Comparison of ENCODE assay signal across 8 cellular contexts in the genomic region with DNA sequence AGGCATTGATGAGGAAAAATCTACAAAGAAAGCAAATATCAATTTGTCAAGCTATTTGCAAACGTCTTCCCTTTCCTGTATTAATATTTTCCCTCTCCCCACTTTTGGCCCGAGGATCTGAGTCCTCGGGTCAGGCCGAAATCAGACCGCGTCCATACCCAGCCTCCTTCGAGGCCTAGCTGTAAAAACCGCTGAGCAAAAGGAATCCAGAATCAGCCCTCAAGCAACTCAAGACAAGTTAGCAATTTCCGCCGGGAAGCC. TPM values are rescaled to one million over a fixed set of nuclear protein-coding genes. Genes with fewer than 3 reads are reported as not detected.
DNase-seq lines count a peak whose midpoint lies in the region; FAIRE-seq and TF ChIP-seq lines count a peak whose summit lies in the region.

No MANE protein-coding gene starts in this region.

- H3K27me3 ChIP-seq in left ventricle myocardium inferior (ENCODE audit: low read depth) = no peaks in the 10 kb centered on the region
- H3K27me3 ChIP-seq in endothelial cell of umbilical vein (ENCODE audit: control insufficient read depth in 2 of 2, insufficient read depth in 2 of 2, low read length in 2 of 2) = no peaks in the 10 kb centered on the region
- no peaks in the 10 kb centered on the region for H3K27me3 ChIP-seq in rectal smooth muscle tissue (ENCODE audit: control insufficient read depth, insufficient read depth, low read length)

- peaks cover 52% of the 10 kb centered on the region for H3K4me1 ChIP-seq in left ventricle myocardium inferior
- H3K4me1 ChIP-seq in endothelial cell of umbilical vein (ENCODE audit: control insufficient read depth, extremely low read depth, insufficient read depth, low read length) = peaks cover 17% of the 10 kb centered on the region
- H3K4me1 ChIP-seq in rectal smooth muscle tissue (ENCODE audit: control insufficient read depth, insufficient read depth, low read length) = peaks cover 14% of the 10 kb centered on the region

- TF ChIP-seq POLR2A in NB4 (IDR thresholded peaks at IDR 0.05; ENCODE audit: extremely low read depth, insufficient read length) = no peak
- no peak for TF ChIP-seq POLR2A in endothelial cell of umbilical vein (IDR thresholded peaks at IDR 0.05; ENCODE audit: low read depth, low read length)

- H3K36me3 ChIP-seq in left ventricle myocardium inferior (peaks cover 14% of the 10 kb centered on the region), endothelial cell of umbilical vein (ENCODE audit: control insufficient read depth in 2 of 2, extremely low read depth in 1 of 2, insufficient read depth in 2 of 2, low read length in 2 of 2) (peaks cover 0 to 3% of the 10 kb centered on the region in 2 experiments), rectal smooth muscle tissue (ENCODE audit: control insufficient read depth, insufficient read depth, low read length) (no peaks in the 10 kb centered on the region)

- H3K27ac ChIP-seq in left ventricle myocardium inferior (replicated peaks) (peak overlapping the region; percentile 99), endothelial cell of umbilical vein (ENCODE audit: insufficient read depth, low read depth, low read length) (peak overlapping the region; percentile 89), rectal smooth muscle tissue (ENCODE audit: low read depth, low read length) (peak overlapping the region; percentile 100)

- CTCF ChIA-PET in endothelial cell of umbilical vein (lab: Charles Lee) = interaction anchor here (0.6 to 2.7 kb wide), 25 partner anchors 9 to 303 kb away, joined by 3 to 42 read pairs (median 4); partner anchors contain the start of genes SOCS4 and WDHD1

- H2AFZ ChIP-seq in endothelial cell of umbilical vein (ENCODE audit: low read depth, low read length) = peak overlapping the region; percentile 63

- peak overlapping the region; percentile 75 for H3K4me2 ChIP-seq in endothelial cell of umbilical vein (ENCODE audit: insufficient read depth, low read length)

- FAIRE-seq in endothelial cell of umbilical vein (lab: Jason Lieb, UNC) = peak; percentile 73

- H3K4me3 ChIP-seq in left ventricle myocardium inferior = peak overlapping the region; percentile 91
- H3K4me3 ChIP-seq in NB4 (ENCODE audit: low read depth, low read length) = peak overlapping the region; percentile 94
- peak overlapping the region in 1 of 3 experiments; percentile 9 for H3K4me3 ChIP-seq in endothelial cell of umbilical vein (replicated peaks in 1 of 3; ENCODE audit: insufficient read depth in 1 of 3, low read depth in 1 of 3, low read length in 3 of 3)
- peak overlapping the region; percentile 99 for H3K4me3 ChIP-seq in rectal smooth muscle tissue (ENCODE audit: low read length)

- no peak for TF ChIP-seq CTCF in left ventricle myocardium inferior (IDR thresholded peaks at IDR 0.05; ENCODE audit: borderline replicate concordance)
- no peak for TF ChIP-seq CTCF in NB4 (IDR thresholded peaks at IDR 0.05; ENCODE audit: low read depth, low read length)
- no peak for TF ChIP-seq CTCF in endothelial cell of umbilical vein (IDR thresholded peaks at IDR 0.05; ENCODE audit: extremely low read depth in 1 of 2, insufficient read depth in 1 of 2, low read depth in 1 of 2, low read length in 2 of 2)

- peaks cover 44% of the 10 kb centered on the region for H3K79me2 ChIP-seq in endothelial cell of umbilical vein (ENCODE audit: control insufficient read depth, insufficient read depth, low read length)

- H3K9ac ChIP-seq in endothelial cell of umbilical vein (replicated peaks; ENCODE audit: extremely low read depth, insufficient read depth, low read length) (peak overlapping the region; percentile 100), rectal smooth muscle tissue (ENCODE audit: low read length) (peak overlapping the region; percentile 51)

- no peaks in the 10 kb centered on the region for H3K9me1 ChIP-seq in endothelial cell of umbilical vein (replicated peaks; ENCODE audit: control insufficient read depth, extremely low read depth, insufficient read depth, low read length)

- no peak for DNase-seq in left ventricle myocardium inferior
- DNase-seq in cardiac septum (ENCODE audit: low spot score) = no peak
- no peak for DNase-seq in NB4 (ENCODE audit: low read depth)
- DNase-seq in endothelial cell of umbilical vein (ENCODE audit: low read depth, low spot score) = no peak
- DNase-seq in NCI-H1417 (lab: John Stamatoyannopoulos, UW) = no peak
- DNase-seq in NCI-H446 (lab: John Stamatoyannopoulos, UW) = no peak
- no peak for DNase-seq in DMS79 (lab: John Stamatoyannopoulos, UW)

- no TSS peak for BruUV-seq in endothelial cell of umbilical vein (replicated peaks; lab: Mats Ljungman, UMichigan)

- POLR2A ChIA-PET in endothelial cell of umbilical vein (lab: Charles Lee) = interaction anchor here (0.7 to 1.5 kb wide), 5 partner anchors 13 to 24 kb away, joined by 3 to 10 read pairs (median 3); partner anchors contain the start of genes SOCS4 and WDHD1

- intact Hi-C loops in left ventricle myocardium inferior (cut with micrococcal nuclease) (no loop called here), cardiac septum (cut with DNase I) (loop anchor here (2.0 to 10.0 kb wide), 3 partner anchors 24 to 146 kb away; partner anchors contain the start of genes GCH1, SOCS4 and WDHD1), endothelial cell of umbilical vein (cut with micrococcal nuclease) (loop anchor here (1.0 to 2.0 kb wide), 4 partner anchors 24 to 78 kb away; partner anchors contain the start of genes LGALS3, SOCS4 and WDHD1)

- H3K9me3 ChIP-seq in left ventricle myocardium inferior (replicated peaks) (no peaks in the 10 kb centered on the region), endothelial cell of umbilical vein (replicated peaks; ENCODE audit: control insufficient read depth, insufficient read depth, low read length) (no peaks in the 10 kb centered on the region)

- H4K20me1 ChIP-seq in endothelial cell of umbilical vein (replicated peaks; ENCODE audit: control insufficient read depth, extremely low read depth, insufficient read depth, low read length) = peaks cover 4% of the 10 kb centered on the region

- dilution Hi-C loops in endothelial cell of umbilical vein (cut with MboI; ENCODE audit: extremely low pct_ligation_motif_present, low sequenced_read_pairs) = no loop called here

TF ChIP-seq in endothelial cell of umbilical vein, 7 proteins besides CTCF, POLR2A, EP300 and RAD21:
- TF ChIP-seq JUN (IDR thresholded peaks at IDR 0.05; ENCODE audit: borderline replicate concordance, insufficient read depth, insufficient read length, low read depth) (no peak), FOS (IDR thresholded peaks at IDR 0.05; ENCODE audit: borderline replicate concordance, insufficient read depth, low read length) (no peak), GATA2 (IDR thresholded peaks at IDR 0.05; ENCODE audit: insufficient read depth, insufficient read length, low read depth, low read length) (no peak), POLR2AphosphoS5 (IDR thresholded peaks at IDR 0.05; ENCODE audit: insufficient read depth, low read depth, low read length) (no peak), MYC (IDR thresholded peaks at IDR 0.05; ENCODE audit: low read depth, low read length) (no peak), EZH2 (IDR thresholded peaks at IDR 0.05; ENCODE audit: borderline replicate concordance, low read depth, low read length, severe bottlenecking) (no peak)
- TF ChIP-seq, protein P1, sequence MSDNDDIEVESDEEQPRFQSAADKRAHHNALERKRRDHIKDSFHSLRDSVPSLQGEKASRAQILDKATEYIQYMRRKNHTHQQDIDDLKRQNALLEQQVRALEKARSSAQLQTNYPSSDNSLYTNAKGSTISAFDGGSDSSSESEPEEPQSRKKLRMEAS (IDR thresholded peaks at IDR 0.05; ENCODE audit: insufficient read depth, insufficient read length) = no peak
TF ChIP-seq in endothelial cell of umbilical vein: peak in this region for 0.

RNA-seq across cellular contexts. Expression of gene MAPK1IP1L, which starts 0.4 kb away (rescaled TPM):
- total RNA-seq in left ventricle myocardium inferior = 68.2 TPM
- 75.2 TPM for total RNA-seq in cardiac septum
- 129 and 139 TPM in 2 replicates for total RNA-seq in endothelial cell of umbilical vein
- polyA plus RNA-seq in endothelial cell of umbilical vein = 208 and 244 TPM in 2 replicates
- 140 and 156 TPM in 2 replicates for polyA plus RNA-seq in endothelial cell of umbilical vein (2011; cell fraction: cytosol; rRNA removed)
- polyA plus RNA-seq in endothelial cell of umbilical vein (2011; cell fraction: nucleus; rRNA removed) = 61.1 and 78.5 TPM in 2 replicates
- 56.7 and 94.7 TPM in 2 replicates for polyA plus RNA-seq in endothelial cell of umbilical vein (2012)
- 288 and 322 TPM in 2 replicates for polyA minus RNA-seq in endothelial cell of umbilical vein
- polyA minus RNA-seq in endothelial cell of umbilical vein (2011; cell fraction: cytosol; rRNA and poly(A)+ RNA removed) = 312 TPM
- 60.5 and 75.3 TPM in 2 replicates for polyA minus RNA-seq in endothelial cell of umbilical vein (2011; cell fraction: nucleus; rRNA and poly(A)+ RNA removed)

RNA-seq across cellular contexts. Expression of gene SOCS4, which starts 24.1 kb away (rescaled TPM):
- total RNA-seq in left ventricle myocardium inferior (18.1 TPM), cardiac septum (19.8 TPM), endothelial cell of umbilical vein (26.7 and 28.7 TPM in 2 replicates)
- 3.6 and 6.4 TPM in 2 replicates for polyA plus RNA-seq in endothelial cell of umbilical vein
- polyA plus RNA-seq in endothelial cell of umbilical vein (2011; cell fraction: cytosol; rRNA removed) = 4.8 and 4.9 TPM in 2 replicates
- 5.4 and 9.3 TPM in 2 replicates for polyA plus RNA-seq in endothelial cell of umbilical vein (2011; cell fraction: nucleus; rRNA removed)
- polyA plus RNA-seq in endothelial cell of umbilical vein (2012) = 10.2 and 14.5 TPM in 2 replicates
- 10.9 and 11.7 TPM in 2 replicates for polyA minus RNA-seq in endothelial cell of umbilical vein
- polyA minus RNA-seq in endothelial cell of umbilical vein (2011; cell fraction: cytosol; rRNA and poly(A)+ RNA removed) = 7.5 TPM
- 10.5 and 12.4 TPM in 2 replicates for polyA minus RNA-seq in endothelial cell of umbilical vein (2011; cell fraction: nucleus; rRNA and poly(A)+ RNA removed)

RNA-seq across cellular contexts. Expression of gene WDHD1, which starts 24.2 kb away (rescaled TPM):
- total RNA-seq in left ventricle myocardium inferior = 1.3 TPM
- total RNA-seq in cardiac septum = 1.8 TPM
- total RNA-seq in endothelial cell of umbilical vein = 22.5 TPM in 2 replicates
- 2.1 and 3.1 TPM in 2 replicates for polyA plus RNA-seq in endothelial cell of umbilical vein
- polyA plus RNA-seq in endothelial cell of umbilical vein (2011; cell fraction: cytosol; rRNA removed) = 5.2 and 5.7 TPM in 2 replicates
- polyA plus RNA-seq in endothelial cell of umbilical vein (2011; cell fraction: nucleus; rRNA removed) = 6.8 and 11.1 TPM in 2 replicates
- 8.9 and 15.2 TPM in 2 replicates for polyA plus RNA-seq in endothelial cell of umbilical vein (2012)
- polyA minus RNA-seq in endothelial cell of umbilical vein = 9.8 and 15.3 TPM in 2 replicates
- 21.0 TPM for polyA minus RNA-seq in endothelial cell of umbilical vein (2011; cell fraction: cytosol; rRNA and poly(A)+ RNA removed)
- 11.1 and 15.8 TPM in 2 replicates for polyA minus RNA-seq in endothelial cell of umbilical vein (2011; cell fraction: nucleus; rRNA and poly(A)+ RNA removed)
